In the genomic region with DNA sequence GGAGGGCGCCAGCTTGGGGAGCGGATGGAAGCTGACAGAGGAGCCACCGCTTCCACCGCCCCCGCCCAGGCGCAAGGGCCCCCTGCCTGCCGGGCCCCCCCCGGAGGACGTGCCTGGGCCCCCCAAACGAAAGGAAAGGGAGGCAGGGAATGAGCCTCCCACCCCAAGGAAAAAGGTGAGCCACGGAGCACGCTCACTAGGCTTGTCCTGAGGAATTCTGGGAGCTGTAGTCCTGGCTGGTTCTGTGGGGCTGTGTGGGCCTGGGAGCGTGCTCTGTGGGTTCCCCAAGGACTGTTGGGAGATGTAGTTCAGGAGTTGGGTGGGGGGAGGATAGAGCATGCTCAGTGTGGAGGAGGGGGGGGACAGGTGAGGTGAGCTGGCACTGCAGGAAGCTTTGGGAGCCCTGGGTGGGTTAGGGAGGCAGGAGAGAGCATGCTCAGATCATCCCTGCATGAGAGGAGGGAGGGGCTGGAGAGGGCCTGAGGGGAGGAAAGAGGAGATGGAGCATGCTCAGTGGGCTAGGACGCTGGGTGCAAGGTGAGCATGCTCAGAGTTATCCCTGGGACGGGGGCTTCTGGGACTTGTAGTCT, we compare ENCODE assay signal across 8 cellular contexts. TPM values are rescaled to one million over a fixed set of nuclear protein-coding genes. Genes with fewer than 3 reads are reported as not detected.
A peak's percentile ranks its signal among the peaks of the same experiment; 100 is the strongest.
DNase-seq lines count a peak whose midpoint lies in the region; ATAC-seq lines count a peak whose summit lies in the region.

No MANE protein-coding gene starts in this region.

- intact Hi-C loops in left ventricle myocardium superior (cut with micrococcal nuclease) = no loop called here

- peak; percentile 40 for DNase-seq in stimulated activated CD4-positive, alpha-beta T cell treated with anti-CD3 and anti-CD28 coated beads, Interleukin-12 subunit alpha, Interleukin-12 subunit beta, amount 100 ng/mL, for 4 hours
- no peak for DNase-seq in stimulated activated CD4-positive, alpha-beta T cell treated with anti-CD3 and anti-CD28 coated beads, Interleukin-2, amount 100 ng/mL, for 48 hours
- DNase-seq in NCI-H2196 treated with DMSO at 0.1 percent for 48 hours (lab: John Stamatoyannopoulos, UW; ENCODE audit: unreplicated experiment) = peak; percentile 96
- peak; percentile 59 for DNase-seq in activated naive CD4-positive, alpha-beta T cell treated with anti-CD3 and anti-CD28 coated beads, Interleukin-2, amount 50 U/mL, for 16 hours
- DNase-seq in left ventricle myocardium superior = peak; percentile 52
- peak; percentile 36 to 56 for DNase-seq in stimulated activated CD4-positive, alpha-beta T cell treated with anti-CD3 and anti-CD28 coated beads, Interleukin-2, amount 100 ng/mL, for 24 hours

- ATAC-seq in left ventricle myocardium superior (peak; percentile 31), HG02571 (IDR thresholded peaks at IDR 0.05; ENCODE audit: unreplicated experiment) (no peak), GM21576 (IDR thresholded peaks at IDR 0.05; ENCODE audit: unreplicated experiment) (no peak)

RNA-seq across cellular contexts. Expression of a gene that starts 4.5 kb away (rescaled TPM):
- 5.7 TPM for total RNA-seq in left ventricle myocardium superior

RNA-seq across cellular contexts. Expression of a gene that starts 21.0 kb away (rescaled TPM):
- total RNA-seq in left ventricle myocardium superior = 10.8 TPM

RNA-seq across cellular contexts. Expression of a gene that starts 29.7 kb away (rescaled TPM):
- 11.0 TPM for total RNA-seq in left ventricle myocardium superior

RNA-seq across cellular contexts. Expression of a gene that starts 31.5 kb away (rescaled TPM):
- 7.5 TPM for total RNA-seq in left ventricle myocardium superior

RNA-seq across cellular contexts. Expression of a gene that starts 34.0 kb away (rescaled TPM):
- total RNA-seq in left ventricle myocardium superior = 29.6 TPM

Comparison
In these comparisons a context has a peak if more than half of its experiments do, and no peak if none do; other contexts are left out.
1. DNase-seq: peak in stimulated activated CD4-positive, alpha-beta T cell treated with anti-CD3 and anti-CD28 coated beads, Interleukin-12 subunit alpha, Interleukin-12 subunit beta, amount 100 ng/mL, for 4 hours (single experiment), NCI-H2196 treated with DMSO at 0.1 percent for 48 hours (single experiment), activated naive CD4-positive, alpha-beta T cell treated with anti-CD3 and anti-CD28 coated beads, Interleukin-2, amount 50 U/mL, for 16 hours (single experiment), left ventricle myocardium superior (single experiment) and stimulated activated CD4-positive, alpha-beta T cell treated with anti-CD3 and anti-CD28 coated beads, Interleukin-2, amount 100 ng/mL, for 24 hours (2 of 2); none in stimulated activated CD4-positive, alpha-beta T cell treated with anti-CD3 and anti-CD28 coated beads, Interleukin-2, amount 100 ng/mL, for 48 hours (0 of 2).